ENCODE assay signal across 8 cellular contexts in the genomic region with DNA sequence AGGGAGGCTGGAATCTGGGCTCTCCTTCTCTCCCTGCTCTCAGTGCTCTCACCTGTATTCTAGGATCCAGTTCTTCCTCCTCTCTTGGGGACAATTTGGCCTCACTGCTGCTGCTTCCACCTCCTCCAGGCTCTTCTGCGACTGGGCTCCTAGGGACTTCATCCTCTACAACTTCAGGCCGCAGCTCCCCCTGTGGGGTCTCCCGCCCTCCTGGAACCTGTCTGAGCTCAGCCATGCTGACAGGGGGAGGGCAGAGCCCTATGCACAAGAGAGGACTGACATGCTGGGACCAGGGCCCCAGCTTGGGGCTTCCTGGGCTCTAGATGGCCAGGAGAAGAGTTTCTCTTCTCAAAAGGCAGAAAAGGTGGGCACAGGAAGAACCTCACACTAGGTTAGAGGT. TPM values are rescaled to one million over a fixed set of nuclear protein-coding genes. Genes with fewer than 3 reads are reported as not detected.
A peak's percentile ranks its signal among the peaks of the same experiment; 100 is the strongest.
DNase-seq lines count a peak whose midpoint lies in the region; ATAC-seq, FAIRE-seq and TF ChIP-seq lines count a peak whose summit lies in the region.

No MANE protein-coding gene starts in this region.

- peaks cover 66% of the 10 kb centered on the region for H3K4me1 ChIP-seq in BLaER1
- peaks cover 10% of the 10 kb centered on the region for H3K4me1 ChIP-seq in ectodermal cell (ENCODE audit: control insufficient read depth, insufficient read depth, low read length)

- no peak for TF ChIP-seq POLR2A in NB4 (IDR thresholded peaks at IDR 0.05; ENCODE audit: extremely low read depth, insufficient read length)

- peaks cover 39% of the 10 kb centered on the region for H3K4me1 Mint-ChIP-seq in nephron

- peak overlapping the region; percentile 88 for H3K4me3 ChIP-seq in BLaER1
- peak overlapping the region; percentile 77 for H3K4me3 ChIP-seq in NB4 (ENCODE audit: low read depth, low read length)
- H3K4me3 ChIP-seq in ectodermal cell (ENCODE audit: insufficient read depth, low read depth, low read length) = peak overlapping the region; percentile 97

- H3K27me3 ChIP-seq in BLaER1 (no peaks in the 10 kb centered on the region), ectodermal cell (ENCODE audit: control insufficient read depth, insufficient read depth, low read length, poor library complexity, severe bottlenecking) (no peaks in the 10 kb centered on the region)

- peaks cover 54% of the 10 kb centered on the region for H4K20me1 ChIP-seq in BLaER1

- peak overlapping the region; percentile 90 to 97 (median 96) for H3K4me3 Mint-ChIP-seq in nephron

- H3K4me2 ChIP-seq in BLaER1 = peak overlapping the region; percentile 94

- peak overlapping the region; percentile 98 for H3K9ac ChIP-seq in BLaER1

- H3K36me3 Mint-ChIP-seq in nephron (ENCODE audit: low read depth) = peaks cover 33% of the 10 kb centered on the region

- H3K27ac Mint-ChIP-seq in nephron = peak overlapping the region in 2 of 3 experiments; percentile 51 to 97

- no peaks in the 10 kb centered on the region for H3K9me3 Mint-ChIP-seq in nephron

- no peak for TF ChIP-seq CTCF in NB4 (IDR thresholded peaks at IDR 0.05; ENCODE audit: low read depth, low read length)
- no peak for TF ChIP-seq CTCF in nephron (IDR thresholded peaks at IDR 0.05; ENCODE audit: unreplicated experiment in 3 of 3)
- TF ChIP-seq CTCF in D721Med (IDR thresholded peaks at IDR 0.05; ENCODE audit: insufficient read depth, missing control alignments) = no peak

- H3K36me3 ChIP-seq in BLaER1 (peaks cover 50% of the 10 kb centered on the region), ectodermal cell (ENCODE audit: control insufficient read depth, insufficient read depth, low read length) (no peaks in the 10 kb centered on the region)

- H3K27me3 Mint-ChIP-seq in nephron (ENCODE audit: low read depth) = no peaks in the 10 kb centered on the region

- no peak for ATAC-seq in GM21786 (IDR thresholded peaks at IDR 0.05; ENCODE audit: unreplicated experiment)
- no peak for ATAC-seq in HG03378 (IDR thresholded peaks at IDR 0.05; ENCODE audit: unreplicated experiment)

- DNase-seq in NB4 (ENCODE audit: low read depth) (no peak), D721Med (ENCODE audit: insufficient read length, low spot score) (no peak)
- no peak for DNase-seq in NK-92 treated with Interleukin-12 subunit alpha and Interleukin-12 subunit beta, amount 100 ng/mL, for 24 hours (lab: John Stamatoyannopoulos, UW)

- 87 to 92% methylated on average over 3 of the region's 3 CpGs for WGBS in ectodermal cell, 2 experiments

- peak overlapping the region; percentile 100 for H3K27ac ChIP-seq in BLaER1
- no peak overlapping the region for H3K27ac ChIP-seq in ectodermal cell (ENCODE audit: insufficient read depth, low read depth, low read length, poor library complexity, severe bottlenecking)

- FAIRE-seq in D721Med (lab: Jason Lieb, UNC) = no peak

- H3K9me3 ChIP-seq in BLaER1 = no peaks in the 10 kb centered on the region
- no peaks in the 10 kb centered on the region for H3K9me3 ChIP-seq in ectodermal cell (ENCODE audit: control insufficient read depth, low read length)

RNA-seq across cellular contexts. Expression of a gene that starts 1.0 kb away (rescaled TPM):
- 24.8 TPM for polyA plus RNA-seq in ectodermal cell (2013, experiment 1 of 4)
- 26.1 TPM for polyA plus RNA-seq in ectodermal cell (2013, experiment 2 of 4)
- polyA plus RNA-seq in ectodermal cell (2013, experiment 3 of 4) = 17.9 TPM
- polyA plus RNA-seq in ectodermal cell (2013, experiment 4 of 4) = 22.3 TPM

RNA-seq across cellular contexts. Expression of a gene that starts 13.3 kb away (rescaled TPM):
- polyA plus RNA-seq in ectodermal cell (2013, experiment 1 of 4) = 38.3 TPM
- 31.5 TPM for polyA plus RNA-seq in ectodermal cell (2013, experiment 2 of 4)
- 28.3 TPM for polyA plus RNA-seq in ectodermal cell (2013, experiment 3 of 4)
- 29.7 TPM for polyA plus RNA-seq in ectodermal cell (2013, experiment 4 of 4)

RNA-seq across cellular contexts. Expression of a gene that starts 34.2 kb away (rescaled TPM):
- polyA plus RNA-seq in ectodermal cell (2013, experiment 1 of 4) = 63.6 TPM
- 47.8 TPM for polyA plus RNA-seq in ectodermal cell (2013, experiment 2 of 4)
- polyA plus RNA-seq in ectodermal cell (2013, experiment 3 of 4) = 58.8 TPM
- polyA plus RNA-seq in ectodermal cell (2013, experiment 4 of 4) = 66.0 TPM
